In the genomic region with DNA sequence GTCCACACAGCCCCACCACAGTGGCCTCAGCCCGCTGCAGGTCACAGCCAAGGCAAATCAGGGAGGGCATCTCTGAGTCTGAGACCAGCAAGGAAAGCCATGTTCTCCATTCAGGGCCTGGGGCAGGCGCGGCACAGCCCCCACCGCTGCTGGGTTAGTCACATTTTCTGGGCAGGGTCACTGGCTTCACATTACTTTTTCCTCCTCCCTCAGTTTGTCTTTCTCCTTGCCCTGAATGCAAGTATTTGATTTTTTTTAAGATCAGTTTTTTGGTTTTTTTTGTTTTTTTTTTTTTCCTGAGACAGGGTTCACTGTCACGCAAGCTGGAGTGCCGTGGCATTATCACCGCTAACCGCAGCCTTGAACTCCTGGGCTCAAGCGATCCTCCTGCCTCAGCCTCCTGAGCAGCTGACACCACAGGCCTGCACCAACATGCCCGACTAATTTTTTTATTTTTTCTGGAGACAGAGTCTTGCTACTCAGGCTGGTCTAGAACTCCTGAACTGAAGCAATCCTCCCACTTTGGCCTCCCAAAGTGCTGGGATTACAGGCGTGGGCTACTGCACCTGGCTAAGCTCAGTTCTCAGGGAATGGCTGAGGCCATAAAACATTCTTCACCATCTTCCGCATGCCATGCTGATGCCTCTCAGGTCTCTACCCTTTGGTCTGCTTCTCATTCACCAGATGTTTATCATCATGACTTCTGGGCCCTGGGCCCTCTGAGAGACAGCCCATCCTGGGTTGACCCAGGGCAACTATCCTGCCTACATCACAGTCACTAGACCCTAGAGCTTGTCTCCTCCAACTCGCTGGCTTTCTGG, we compare ENCODE assay signal across 9 cellular contexts. TPM values are rescaled to one million over a fixed set of nuclear protein-coding genes. Genes with fewer than 3 reads are reported as not detected.
DNase-seq lines count a peak whose midpoint lies in the region; ATAC-seq and TF ChIP-seq lines count a peak whose summit lies in the region.
"Had no signal": no experiment of that assay in that cellular context is flagged by ENCODE, and none has a peak within 500 bp of the region (broad histone marks: within the 10 kb centered on the region; RNA-seq: fewer than 3 reads in every experiment).

No MANE protein-coding gene starts in this region.

- H3K36me3 ChIP-seq in CD8-positive, alpha-beta T cell (ENCODE audit: insufficient read depth, low read length), result no peaks in the 10 kb centered on the region
- H3K36me3 ChIP-seq in HUES6 (ENCODE audit: control insufficient read depth, insufficient read depth, low read length), result no peaks in the 10 kb centered on the region
- H3K36me3 ChIP-seq in breast epithelium, result no peaks in the 10 kb centered on the region
- H3K36me3 ChIP-seq in neuronal stem cell (replicated peaks in 1 of 2; ENCODE audit: control insufficient read depth in 2 of 2, insufficient read depth in 2 of 2, low read length in 2 of 2), result no peaks in the 10 kb centered on the region
- no peaks in the 10 kb centered on the region for H3K36me3 ChIP-seq in heart right ventricle

- intact Hi-C loops in CD8-positive, alpha-beta T cell (cut with DNase I, micrococcal nuclease), result loop anchor here (10.0 kb wide), 2 partner anchors 694 to 784 kb away; a partner anchor contains a TSS
- intact Hi-C loops in breast epithelium (cut with DNase I; ENCODE audit: low total_unique reads), result no loop called here
- intact Hi-C loops in heart right ventricle (cut with DNase I), result no loop called here

- WGBS in neuronal stem cell (ENCODE audit: extremely low coverage in 2 of 2, insufficient read length in 2 of 2, insufficient replicate concordance in 1 of 2), 2 donors, result no CpG with 5 or more reads among the region's 13 CpGs
- 91 to 97% methylated on average over 13 of the region's 13 CpGs for WGBS in heart right ventricle, 2 donors

- no peak overlapping the region for H3K27ac Mint-ChIP-seq in CD8-positive, alpha-beta T cell

- no peak overlapping the region for H2BK120ac ChIP-seq in neuronal stem cell (ENCODE audit: low read depth, low read length)

- no peaks in the 10 kb centered on the region for H3K9me3 ChIP-seq in CD8-positive, alpha-beta T cell (ENCODE audit: low read length)
- no peaks in the 10 kb centered on the region for H3K9me3 ChIP-seq in HUES6 (ENCODE audit: control insufficient read depth, insufficient read depth, low read depth, low read length)
- H3K9me3 ChIP-seq in breast epithelium, result no peaks in the 10 kb centered on the region
- H3K9me3 ChIP-seq in neuronal stem cell (replicated peaks in 1 of 2; ENCODE audit: control insufficient read depth in 2 of 2, insufficient read depth in 1 of 2, low read depth in 1 of 2, low read length in 2 of 2), result peaks cover 0 to 2% of the 10 kb centered on the region in 2 donors
- H3K9me3 ChIP-seq in heart right ventricle, result no peaks in the 10 kb centered on the region

- no peak for DNase-seq in CD8-positive, alpha-beta T cell
- DNase-seq in breast epithelium (ENCODE audit: low spot score in 2 of 2) (no peak), neuronal stem cell (ENCODE audit: low spot score) (no peak), COR-L47 (lab: John Stamatoyannopoulos, UW) (no peak), GM19240 (ENCODE audit: insufficient read length, low spot score) (no peak), heart right ventricle (no peak)
- DNase-seq: NCI-H1694 treated with DMSO at 0.1 percent for 48 hours had no signal

- H2BK5ac ChIP-seq in neuronal stem cell (ENCODE audit: low read length), result no peak overlapping the region

- no peak overlapping the region for H2AFZ ChIP-seq in neuronal stem cell (ENCODE audit: low read length)

- no peaks in the 10 kb centered on the region for H3K79me1 ChIP-seq in neuronal stem cell (ENCODE audit: low read depth, low read length)

- no peak overlapping the region for H3K4ac ChIP-seq in neuronal stem cell (ENCODE audit: low read length)

- H4K91ac ChIP-seq in neuronal stem cell (ENCODE audit: low read depth, low read length, poor library complexity), result no peak overlapping the region

- no peak for TF ChIP-seq POLR2A in breast epithelium (IDR thresholded peaks at IDR 0.05)

- peaks cover 44% of the 10 kb centered on the region for H3K4me1 ChIP-seq in CD8-positive, alpha-beta T cell (ENCODE audit: insufficient read depth, low read length)
- H3K4me1 ChIP-seq in HUES6 (ENCODE audit: control insufficient read depth, insufficient read depth, low read length), result peaks cover 41% of the 10 kb centered on the region
- peaks cover 10 to 13% of the 10 kb centered on the region in 2 donors for H3K4me1 ChIP-seq in breast epithelium
- H3K4me1 ChIP-seq in neuronal stem cell (ENCODE audit: control insufficient read depth in 2 of 2, insufficient read depth in 1 of 2, low read depth in 1 of 2, low read length in 2 of 2), result peaks cover 0 to 2% of the 10 kb centered on the region in 2 donors
- peaks cover 0 to 70% (median 15%) of the 10 kb centered on the region in 9 donors for H3K4me1 ChIP-seq in heart right ventricle

- no peak overlapping the region for H3K4me2 ChIP-seq in neuronal stem cell (ENCODE audit: insufficient read depth, low read length, poor library complexity, severe bottlenecking)

- no peak for TF ChIP-seq CTCF in CD8-positive, alpha-beta T cell (IDR thresholded peaks at IDR 0.05)
- TF ChIP-seq CTCF in breast epithelium (IDR thresholded peaks at IDR 0.05) (no peak), heart right ventricle (IDR thresholded peaks at IDR 0.05) (no peak)

- no peak overlapping the region for H2BK12ac ChIP-seq in neuronal stem cell (ENCODE audit: low read length)

- H4K8ac ChIP-seq in neuronal stem cell (ENCODE audit: low read depth, low read length), result no peak overlapping the region

- H3K9ac ChIP-seq in HUES6 (ENCODE audit: low read length), result peak overlapping the region; percentile 55
- H3K9ac ChIP-seq in neuronal stem cell (ENCODE audit: low read depth, low read length, poor library complexity), result no peak overlapping the region

- H3K27me3 Mint-ChIP-seq in CD8-positive, alpha-beta T cell (ENCODE audit: low read depth), result peaks cover 9% of the 10 kb centered on the region

- CTCF ChIA-PET in CD8-positive, alpha-beta T cell (lab: Charles Lee), result interaction anchor here (0.8 to 1.2 kb wide), 2 partner anchors 9 to 141 kb away, joined by 3 to 5 read pairs; no protein-coding TSS in a partner anchor

- POLR2A ChIA-PET in CD8-positive, alpha-beta T cell (lab: Charles Lee), result no interaction called here

- peak overlapping the region; percentile 64 for H3K14ac ChIP-seq in neuronal stem cell (ENCODE audit: low read length)

- H3K23ac ChIP-seq in neuronal stem cell (ENCODE audit: low read depth, low read length, poor library complexity), result no peak overlapping the region

- no peak overlapping the region for H3K27ac ChIP-seq in CD8-positive, alpha-beta T cell (ENCODE audit: low read depth, low read length)
- H3K27ac ChIP-seq in HUES6 (ENCODE audit: low read depth, low read length) (peak overlapping the region; percentile 6; the same call in 1 of the 2 replicates), breast epithelium (peak overlapping the region; percentile 81 to 86), neuronal stem cell (replicated peaks; ENCODE audit: low read length) (no peak overlapping the region), heart right ventricle (peak overlapping the region in 1 of 10 donors; percentile 82)

- no peak for ATAC-seq in CD8-positive, alpha-beta T cell
- no peak for ATAC-seq in GM21447 (IDR thresholded peaks at IDR 0.05; ENCODE audit: unreplicated experiment)
- ATAC-seq in heart right ventricle, result no peak

- no peaks in the 10 kb centered on the region for H3K9me3 Mint-ChIP-seq in CD8-positive, alpha-beta T cell

- H3K4me3 ChIP-seq in CD8-positive, alpha-beta T cell (ENCODE audit: low read depth, low read length), result no peak overlapping the region
- H3K4me3 ChIP-seq in HUES6 (ENCODE audit: low read depth, low read length), result peak overlapping the region; percentile 44; the same call in 1 of the 2 replicates
- H3K4me3 ChIP-seq in breast epithelium, result peak overlapping the region in 2 of 3 donors; percentile 36 to 60
- H3K4me3 ChIP-seq in neuronal stem cell (ENCODE audit: low read length in 2 of 2), result peak overlapping the region in 1 of 2 donors; percentile 54
- H3K4me3 ChIP-seq in heart right ventricle, result peak overlapping the region in 1 of 10 donors; percentile 48

- H3K4me1 Mint-ChIP-seq in CD8-positive, alpha-beta T cell (ENCODE audit: low read depth), result peaks cover 39% of the 10 kb centered on the region

- no peaks in the 10 kb centered on the region for H3K27me3 ChIP-seq in CD8-positive, alpha-beta T cell (ENCODE audit: insufficient read depth, low read length)
- H3K27me3 ChIP-seq in HUES6 (ENCODE audit: control insufficient read depth, insufficient read depth, low read length), result no peaks in the 10 kb centered on the region
- no peaks in the 10 kb centered on the region for H3K27me3 ChIP-seq in breast epithelium
- H3K27me3 ChIP-seq in neuronal stem cell (ENCODE audit: control insufficient read depth in 3 of 3, insufficient read depth in 3 of 3, low read depth in 1 of 3, low read length in 3 of 3), result peaks cover 0 to 32% (median 11%) of the 10 kb centered on the region in 3 experiments
- H3K27me3 ChIP-seq in heart right ventricle, result peaks cover 0 to 23% (median 9%) of the 10 kb centered on the region in 7 donors

- peak overlapping the region; percentile 69 for H3K4me3 Mint-ChIP-seq in CD8-positive, alpha-beta T cell

- H2AK5ac ChIP-seq in neuronal stem cell (ENCODE audit: low read depth, low read length), result no peak overlapping the region

- H3K18ac ChIP-seq in neuronal stem cell (ENCODE audit: low read length), result peak overlapping the region; percentile 21

- no peak overlapping the region for H2BK15ac ChIP-seq in neuronal stem cell (ENCODE audit: low read length)

- no peaks in the 10 kb centered on the region for H3K36me3 Mint-ChIP-seq in CD8-positive, alpha-beta T cell

RNA-seq across cellular contexts. Expression of a gene that starts 0.6 kb away (rescaled TPM):
- total RNA-seq in CD8-positive, alpha-beta T cell, result 1 to 10 TPM; 2.4 to 3.6 TPM
- total RNA-seq in breast epithelium (100 to 1,000 TPM; 102 to 254 (median 109) TPM), heart right ventricle (10 to 100 TPM in 1 of 10 donors, 1 to 10 TPM in 8, under 1 TPM in 1; 0.83 to 30.4 (median 5.9) TPM)
- 41.7 TPM for polyA plus RNA-seq in neuronal stem cell (2013, experiment 1 of 2)
- 42.5 TPM for polyA plus RNA-seq in neuronal stem cell (2013, experiment 2 of 2)
- 10 to 100 TPM in 1 of 2 donors, 1 to 10 TPM in 1; 8.8 to 17.1 TPM for polyA plus RNA-seq in heart right ventricle

RNA-seq across cellular contexts. Expression of a gene that starts 7.7 kb away (rescaled TPM):
- under 1 TPM; 0.33 to 0.44 TPM for total RNA-seq in CD8-positive, alpha-beta T cell
- total RNA-seq in breast epithelium (not detected), heart right ventricle (under 1 TPM in 1 of 10 donors, not detected in 9; 0.72 TPM)
- polyA plus RNA-seq in neuronal stem cell (2013, experiment 1 of 2), result 0.15 TPM
- 0.15 TPM for polyA plus RNA-seq in neuronal stem cell (2013, experiment 2 of 2)
- polyA plus RNA-seq in heart right ventricle, result under 1 TPM; 0.06 to 0.51 TPM

RNA-seq across cellular contexts. Expression of a gene that starts 56.2 kb away (rescaled TPM):
- 10 to 100 TPM; 10.8 to 12.1 TPM for total RNA-seq in CD8-positive, alpha-beta T cell
- 100 to 1,000 TPM in 1 of 3 donors, 10 to 100 TPM in 2; 42.9 to 149 (median 47.0) TPM for total RNA-seq in breast epithelium
- 14.0 TPM for polyA plus RNA-seq in neuronal stem cell (2013, experiment 1 of 2)
- polyA plus RNA-seq in neuronal stem cell (2013, experiment 2 of 2), result 13.1 TPM
- total RNA-seq in heart right ventricle, result 10 to 100 TPM in 1 of 10 donors, 1 to 10 TPM in 9; 7.3 to 12.5 (median 8.8) TPM
- polyA plus RNA-seq in heart right ventricle, result 10 to 100 TPM; 11.4 to 23.8 TPM

RNA-seq across cellular contexts. Expression of a gene that starts 56.5 kb away (rescaled TPM):
- 10 to 100 TPM; 19.0 to 19.6 TPM for total RNA-seq in CD8-positive, alpha-beta T cell
- total RNA-seq in breast epithelium, result 100 to 1,000 TPM in 2 of 3 donors, 10 to 100 TPM in 1; 96.4 to 534 (median 101) TPM
- 7.8 TPM for polyA plus RNA-seq in neuronal stem cell (2013, experiment 1 of 2)
- 8.5 TPM for polyA plus RNA-seq in neuronal stem cell (2013, experiment 2 of 2)
- 10 to 100 TPM; 27.9 to 87.4 (median 35.6) TPM for total RNA-seq in heart right ventricle
- polyA plus RNA-seq in heart right ventricle, result 10 to 100 TPM; 20.3 to 52.4 TPM

Comparison
In these comparisons a context has a peak if more than half of its experiments do, and no peak if none do; other contexts are left out.
1. H3K27ac ChIP-seq: peak in HUES6 (single experiment) and breast epithelium (2 of 2); none in CD8-positive, alpha-beta T cell (single experiment) and neuronal stem cell (single experiment).
2. intact Hi-C loops: an anchor here in CD8-positive, alpha-beta T cell (10.0 kb wide); none called in breast epithelium and heart right ventricle.